Comparison of ENCODE assay signal across 8 cellular contexts in genomic region chr19:17579523-17580244, GRCh38. TPM values are rescaled to one million over a fixed set of nuclear protein-coding genes. Genes with fewer than 3 reads are reported as not detected.
DNase-seq lines count a peak whose midpoint lies in the region; ATAC-seq and TF ChIP-seq lines count a peak whose summit lies in the region.

No MANE protein-coding gene starts in this region.

- DNase-seq in ELF-1 (ENCODE audit: low read depth, low spot score) (peak; percentile 98), HK-2 (ENCODE audit: unreplicated experiment) (peak; percentile 58), nephron progenitor cell (peak; percentile 78), prostate gland (ENCODE audit: low spot score) (no peak)
- DNase-seq in activated effector memory CD4-positive, alpha-beta T cell treated with Interleukin-2 at 50 U/mL for 16 hours: no peak

- H3K4me1 Mint-ChIP-seq in nephron progenitor cell: peaks cover 28% of the 10 kb centered on the region

- H3K4me3 ChIP-seq in prostate gland: no peak overlapping the region

- H3K27me3 ChIP-seq in prostate gland (replicated peaks; ENCODE audit: insufficient read depth): no peaks in the 10 kb centered on the region

- peaks cover 5 to 6% of the 10 kb centered on the region in 2 donors for H3K36me3 ChIP-seq in prostate gland

- TF ChIP-seq POLR2A in prostate gland (IDR thresholded peaks at IDR 0.05): no peak

- peaks cover 3% of the 10 kb centered on the region for H3K27me3 Mint-ChIP-seq in nephron progenitor cell (ENCODE audit: low read depth, poor library complexity)

- intact Hi-C loops in prostate gland (cut with DNase I): no loop called here

- H3K27ac ChIP-seq in prostate gland: no peak overlapping the region

- H3K9me3 Mint-ChIP-seq in nephron progenitor cell: no peaks in the 10 kb centered on the region

- H3K36me3 Mint-ChIP-seq in nephron progenitor cell (ENCODE audit: low read depth): peaks cover 43% of the 10 kb centered on the region

- no peak overlapping the region for H3K4me3 Mint-ChIP-seq in nephron progenitor cell

- no peaks in the 10 kb centered on the region for H3K9me3 ChIP-seq in prostate gland

- TF ChIP-seq CTCF in nephron progenitor cell (IDR thresholded peaks at IDR 0.05) (no peak), prostate gland (IDR thresholded peaks at IDR 0.05) (no peak)

- H3K27ac Mint-ChIP-seq in nephron progenitor cell: peak overlapping the region; percentile 68

- WGBS in prostate gland: 66% methylated on average over 20 of the region's 20 CpGs

- ATAC-seq in SK-N-SH treated with all-trans-retinoic acid at 6 μM for 48 hours (peak; percentile 85), esophagus mucosa (peak; percentile 90), HG03135 (IDR thresholded peaks at IDR 0.05; ENCODE audit: unreplicated experiment) (no peak)

- no peaks in the 10 kb centered on the region for H3K4me1 ChIP-seq in prostate gland (replicated peaks)

TF ChIP-seq in SK-N-SH treated with all-trans-retinoic acid at 6 μM for 48 hours, 23 proteins besides CTCF, POLR2A, EP300 and RAD21:
- TF ChIP-seq ZFP30 (CRISPR knock-in tag; IDR thresholded peaks at IDR 0.05) (no peak), ZC3H10 (CRISPR knock-in tag; IDR thresholded peaks at IDR 0.05) (no peak), ZNF8 (CRISPR knock-in tag; IDR thresholded peaks at IDR 0.05) (no peak), CSRNP3 (CRISPR knock-in tag; IDR thresholded peaks at IDR 0.05) (no peak)

RNA-seq across cellular contexts. Expression of gene COLGALT1, which starts 24.2 kb away (rescaled TPM):
- total RNA-seq in esophagus mucosa (28.5 TPM), prostate gland (10 to 100 TPM; 29.3 to 85.1 TPM)

Comparison
In these comparisons a context has a peak if more than half of its experiments do, and no peak if none do; other contexts are left out.
1. DNase-seq: peak in ELF-1 (single experiment), HK-2 (single experiment) and nephron progenitor cell (single experiment); none in prostate gland (single experiment) and activated effector memory CD4-positive, alpha-beta T cell treated with Interleukin-2 at 50 U/mL for 16 hours (single experiment).